Comparison of ENCODE assay signal across 1 cellular context in the genomic region with DNA sequence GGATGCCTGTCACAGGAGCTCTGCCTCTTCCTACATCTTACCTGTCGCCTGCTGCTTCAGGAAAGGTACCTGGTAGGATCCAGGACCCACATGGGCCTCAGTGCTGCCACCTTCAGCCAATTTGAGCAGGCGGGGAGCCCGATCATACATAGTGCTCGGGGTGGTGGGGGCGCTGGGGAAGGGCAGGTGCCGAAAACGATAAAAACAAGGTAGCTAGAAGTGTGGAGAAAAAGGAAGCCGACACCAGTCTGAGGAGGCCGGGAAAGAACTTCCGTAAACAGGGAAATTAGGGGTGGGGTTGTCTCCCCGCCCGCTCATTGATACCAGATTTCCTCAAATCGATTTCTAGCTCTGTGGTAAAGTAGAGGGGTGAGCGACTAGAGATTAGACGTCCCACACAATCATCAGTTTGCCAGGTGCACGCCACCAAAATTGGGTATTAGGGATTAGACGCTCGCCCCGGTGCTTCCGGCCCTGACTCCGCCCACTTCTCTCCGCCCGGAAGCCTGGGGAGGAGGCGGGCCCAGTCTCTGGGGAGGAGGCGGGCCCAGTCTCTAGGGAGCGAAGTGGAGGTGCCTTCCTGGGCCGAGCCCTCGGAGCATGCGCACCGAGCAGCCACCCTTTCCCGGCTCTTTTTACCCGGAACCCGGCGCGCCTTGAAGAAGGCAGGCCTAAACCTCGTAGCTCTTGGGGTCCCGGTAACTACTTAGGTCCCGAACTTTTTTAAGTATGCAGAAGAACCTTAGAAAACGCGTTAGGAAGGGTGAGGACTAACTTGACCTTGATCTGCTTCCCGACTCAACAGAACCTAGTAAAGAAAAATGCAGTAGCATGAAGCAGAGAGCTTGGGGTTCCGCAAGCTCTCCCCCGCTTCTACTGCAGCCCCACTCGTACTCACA.
TF ChIP-seq lines count a peak whose summit lies in the region.

A gene (minus strand): TSS at position 476 of the 899 bp plus-strand sequence.

TF ChIP-seq in K562, 482 proteins besides CTCF, POLR2A, EP300 and RAD21 (continued from another document):
- TF ChIP-seq, protein P1, sequence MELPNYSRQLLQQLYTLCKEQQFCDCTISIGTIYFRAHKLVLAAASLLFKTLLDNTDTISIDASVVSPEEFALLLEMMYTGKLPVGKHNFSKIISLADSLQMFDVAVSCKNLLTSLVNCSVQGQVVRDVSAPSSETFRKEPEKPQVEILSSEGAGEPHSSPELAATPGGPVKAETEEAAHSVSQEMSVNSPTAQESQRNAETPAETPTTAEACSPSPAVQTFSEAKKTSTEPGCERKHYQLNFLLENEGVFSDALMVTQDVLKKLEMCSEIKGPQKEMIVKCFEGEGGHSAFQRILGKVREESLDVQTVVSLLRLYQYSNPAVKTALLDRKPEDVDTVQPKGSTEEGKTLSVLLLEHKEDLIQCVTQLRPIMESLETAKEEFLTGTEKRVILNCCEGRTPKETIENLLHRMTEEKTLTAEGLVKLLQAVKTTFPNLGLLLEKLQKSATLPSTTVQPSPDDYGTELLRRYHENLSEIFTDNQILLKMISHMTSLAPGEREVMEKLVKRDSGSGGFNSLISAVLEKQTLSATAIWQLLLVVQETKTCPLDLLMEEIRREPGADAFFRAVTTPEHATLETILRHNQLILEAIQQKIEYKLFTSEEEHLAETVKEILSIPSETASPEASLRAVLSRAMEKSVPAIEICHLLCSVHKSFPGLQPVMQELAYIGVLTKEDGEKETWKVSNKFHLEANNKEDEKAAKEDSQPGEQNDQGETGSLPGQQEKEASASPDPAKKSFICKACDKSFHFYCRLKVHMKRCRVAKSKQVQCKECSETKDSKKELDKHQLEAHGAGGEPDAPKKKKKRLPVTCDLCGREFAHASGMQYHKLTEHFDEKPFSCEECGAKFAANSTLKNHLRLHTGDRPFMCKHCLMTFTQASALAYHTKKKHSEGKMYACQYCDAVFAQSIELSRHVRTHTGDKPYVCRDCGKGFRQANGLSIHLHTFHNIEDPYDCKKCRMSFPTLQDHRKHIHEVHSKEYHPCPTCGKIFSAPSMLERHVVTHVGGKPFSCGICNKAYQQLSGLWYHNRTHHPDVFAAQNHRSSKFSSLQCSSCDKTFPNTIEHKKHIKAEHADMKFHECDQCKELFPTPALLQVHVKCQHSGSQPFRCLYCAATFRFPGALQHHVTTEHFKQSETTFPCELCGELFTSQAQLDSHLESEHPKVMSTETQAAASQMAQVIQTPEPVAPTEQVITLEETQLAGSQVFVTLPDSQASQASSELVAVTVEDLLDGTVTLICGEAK (IDR thresholded peaks at IDR 0.05): peak; percentile 74
- TF ChIP-seq, protein P1 (CRISPR knock-in tag; IDR thresholded peaks at IDR 0.05): no peak
- TF ChIP-seq NR2C2 (CRISPR knock-in tag; IDR thresholded peaks at IDR 0.05): no peak
- no peak for TF ChIP-seq NR2C2 (tag; IDR thresholded peaks at IDR 0.05)
- TF ChIP-seq ZNF24 (IDR thresholded peaks at IDR 0.05): no peak
- TF ChIP-seq ZFX (CRISPR knock-in tag; IDR thresholded peaks at IDR 0.05): peak; percentile 78
- peak; percentile 44 for TF ChIP-seq RFX1 (IDR thresholded peaks at IDR 0.05)
- TF ChIP-seq, protein P2, sequence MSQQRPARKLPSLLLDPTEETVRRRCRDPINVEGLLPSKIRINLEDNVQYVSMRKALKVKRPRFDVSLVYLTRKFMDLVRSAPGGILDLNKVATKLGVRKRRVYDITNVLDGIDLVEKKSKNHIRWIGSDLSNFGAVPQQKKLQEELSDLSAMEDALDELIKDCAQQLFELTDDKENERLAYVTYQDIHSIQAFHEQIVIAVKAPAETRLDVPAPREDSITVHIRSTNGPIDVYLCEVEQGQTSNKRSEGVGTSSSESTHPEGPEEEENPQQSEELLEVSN (IDR thresholded peaks at IDR 0.05; ENCODE audit: borderline replicate concordance in 1 of 2, extremely low read depth in 1 of 2, insufficient read depth in 1 of 2, insufficient read length in 1 of 2, low read depth in 1 of 2, low read length in 1 of 2, poor library complexity in 1 of 2, severe bottlenecking in 1 of 2): peak in 1 of 2 experiments; percentile 40
- TF ChIP-seq EHMT2 (IDR thresholded peaks at IDR 0.05): peak; percentile 32; the same call in 1 of the 2 replicates
- peak; percentile 75 for TF ChIP-seq GABPA (tag; conservative IDR thresholded peaks at IDR 0.05; ENCODE audit: low read depth)
- TF ChIP-seq HNRNPUL1 (IDR thresholded peaks at IDR 0.05; ENCODE audit: low read length): no peak
- TF ChIP-seq, protein P3, sequence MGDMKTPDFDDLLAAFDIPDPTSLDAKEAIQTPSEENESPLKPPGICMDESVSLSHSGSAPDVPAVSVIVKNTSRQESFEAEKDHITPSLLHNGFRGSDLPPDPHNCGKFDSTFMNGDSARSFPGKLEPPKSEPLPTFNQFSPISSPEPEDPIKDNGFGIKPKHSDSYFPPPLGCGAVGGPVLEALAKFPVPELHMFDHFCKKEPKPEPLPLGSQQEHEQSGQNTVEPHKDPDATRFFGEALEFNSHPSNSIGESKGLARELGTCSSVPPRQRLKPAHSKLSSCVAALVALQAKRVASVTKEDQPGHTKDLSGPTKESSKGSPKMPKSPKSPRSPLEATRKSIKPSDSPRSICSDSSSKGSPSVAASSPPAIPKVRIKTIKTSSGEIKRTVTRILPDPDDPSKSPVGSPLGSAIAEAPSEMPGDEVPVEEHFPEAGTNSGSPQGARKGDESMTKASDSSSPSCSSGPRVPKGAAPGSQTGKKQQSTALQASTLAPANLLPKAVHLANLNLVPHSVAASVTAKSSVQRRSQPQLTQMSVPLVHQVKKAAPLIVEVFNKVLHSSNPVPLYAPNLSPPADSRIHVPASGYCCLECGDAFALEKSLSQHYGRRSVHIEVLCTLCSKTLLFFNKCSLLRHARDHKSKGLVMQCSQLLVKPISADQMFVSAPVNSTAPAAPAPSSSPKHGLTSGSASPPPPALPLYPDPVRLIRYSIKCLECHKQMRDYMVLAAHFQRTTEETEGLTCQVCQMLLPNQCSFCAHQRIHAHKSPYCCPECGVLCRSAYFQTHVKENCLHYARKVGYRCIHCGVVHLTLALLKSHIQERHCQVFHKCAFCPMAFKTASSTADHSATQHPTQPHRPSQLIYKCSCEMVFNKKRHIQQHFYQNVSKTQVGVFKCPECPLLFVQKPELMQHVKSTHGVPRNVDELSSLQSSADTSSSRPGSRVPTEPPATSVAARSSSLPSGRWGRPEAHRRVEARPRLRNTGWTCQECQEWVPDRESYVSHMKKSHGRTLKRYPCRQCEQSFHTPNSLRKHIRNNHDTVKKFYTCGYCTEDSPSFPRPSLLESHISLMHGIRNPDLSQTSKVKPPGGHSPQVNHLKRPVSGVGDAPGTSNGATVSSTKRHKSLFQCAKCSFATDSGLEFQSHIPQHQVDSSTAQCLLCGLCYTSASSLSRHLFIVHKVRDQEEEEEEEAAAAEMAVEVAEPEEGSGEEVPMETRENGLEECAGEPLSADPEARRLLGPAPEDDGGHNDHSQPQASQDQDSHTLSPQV (IDR thresholded peaks at IDR 0.05): no peak
- no peak for TF ChIP-seq HMG20B (CRISPR knock-in tag; IDR thresholded peaks at IDR 0.05)
- peak; percentile 17 for TF ChIP-seq MEIS2 (IDR thresholded peaks at IDR 0.05; ENCODE audit: partially characterized antibody)
- TF ChIP-seq FOXK2 (conservative IDR thresholded peaks at IDR 0.05 in 1 of 2, IDR thresholded peaks at IDR 0.05 in 1 of 2; ENCODE audit: low read depth in 2 of 2): peak; percentile 69 to 72; a peak in 3 of 4 replicates
- TF ChIP-seq, protein P4, sequence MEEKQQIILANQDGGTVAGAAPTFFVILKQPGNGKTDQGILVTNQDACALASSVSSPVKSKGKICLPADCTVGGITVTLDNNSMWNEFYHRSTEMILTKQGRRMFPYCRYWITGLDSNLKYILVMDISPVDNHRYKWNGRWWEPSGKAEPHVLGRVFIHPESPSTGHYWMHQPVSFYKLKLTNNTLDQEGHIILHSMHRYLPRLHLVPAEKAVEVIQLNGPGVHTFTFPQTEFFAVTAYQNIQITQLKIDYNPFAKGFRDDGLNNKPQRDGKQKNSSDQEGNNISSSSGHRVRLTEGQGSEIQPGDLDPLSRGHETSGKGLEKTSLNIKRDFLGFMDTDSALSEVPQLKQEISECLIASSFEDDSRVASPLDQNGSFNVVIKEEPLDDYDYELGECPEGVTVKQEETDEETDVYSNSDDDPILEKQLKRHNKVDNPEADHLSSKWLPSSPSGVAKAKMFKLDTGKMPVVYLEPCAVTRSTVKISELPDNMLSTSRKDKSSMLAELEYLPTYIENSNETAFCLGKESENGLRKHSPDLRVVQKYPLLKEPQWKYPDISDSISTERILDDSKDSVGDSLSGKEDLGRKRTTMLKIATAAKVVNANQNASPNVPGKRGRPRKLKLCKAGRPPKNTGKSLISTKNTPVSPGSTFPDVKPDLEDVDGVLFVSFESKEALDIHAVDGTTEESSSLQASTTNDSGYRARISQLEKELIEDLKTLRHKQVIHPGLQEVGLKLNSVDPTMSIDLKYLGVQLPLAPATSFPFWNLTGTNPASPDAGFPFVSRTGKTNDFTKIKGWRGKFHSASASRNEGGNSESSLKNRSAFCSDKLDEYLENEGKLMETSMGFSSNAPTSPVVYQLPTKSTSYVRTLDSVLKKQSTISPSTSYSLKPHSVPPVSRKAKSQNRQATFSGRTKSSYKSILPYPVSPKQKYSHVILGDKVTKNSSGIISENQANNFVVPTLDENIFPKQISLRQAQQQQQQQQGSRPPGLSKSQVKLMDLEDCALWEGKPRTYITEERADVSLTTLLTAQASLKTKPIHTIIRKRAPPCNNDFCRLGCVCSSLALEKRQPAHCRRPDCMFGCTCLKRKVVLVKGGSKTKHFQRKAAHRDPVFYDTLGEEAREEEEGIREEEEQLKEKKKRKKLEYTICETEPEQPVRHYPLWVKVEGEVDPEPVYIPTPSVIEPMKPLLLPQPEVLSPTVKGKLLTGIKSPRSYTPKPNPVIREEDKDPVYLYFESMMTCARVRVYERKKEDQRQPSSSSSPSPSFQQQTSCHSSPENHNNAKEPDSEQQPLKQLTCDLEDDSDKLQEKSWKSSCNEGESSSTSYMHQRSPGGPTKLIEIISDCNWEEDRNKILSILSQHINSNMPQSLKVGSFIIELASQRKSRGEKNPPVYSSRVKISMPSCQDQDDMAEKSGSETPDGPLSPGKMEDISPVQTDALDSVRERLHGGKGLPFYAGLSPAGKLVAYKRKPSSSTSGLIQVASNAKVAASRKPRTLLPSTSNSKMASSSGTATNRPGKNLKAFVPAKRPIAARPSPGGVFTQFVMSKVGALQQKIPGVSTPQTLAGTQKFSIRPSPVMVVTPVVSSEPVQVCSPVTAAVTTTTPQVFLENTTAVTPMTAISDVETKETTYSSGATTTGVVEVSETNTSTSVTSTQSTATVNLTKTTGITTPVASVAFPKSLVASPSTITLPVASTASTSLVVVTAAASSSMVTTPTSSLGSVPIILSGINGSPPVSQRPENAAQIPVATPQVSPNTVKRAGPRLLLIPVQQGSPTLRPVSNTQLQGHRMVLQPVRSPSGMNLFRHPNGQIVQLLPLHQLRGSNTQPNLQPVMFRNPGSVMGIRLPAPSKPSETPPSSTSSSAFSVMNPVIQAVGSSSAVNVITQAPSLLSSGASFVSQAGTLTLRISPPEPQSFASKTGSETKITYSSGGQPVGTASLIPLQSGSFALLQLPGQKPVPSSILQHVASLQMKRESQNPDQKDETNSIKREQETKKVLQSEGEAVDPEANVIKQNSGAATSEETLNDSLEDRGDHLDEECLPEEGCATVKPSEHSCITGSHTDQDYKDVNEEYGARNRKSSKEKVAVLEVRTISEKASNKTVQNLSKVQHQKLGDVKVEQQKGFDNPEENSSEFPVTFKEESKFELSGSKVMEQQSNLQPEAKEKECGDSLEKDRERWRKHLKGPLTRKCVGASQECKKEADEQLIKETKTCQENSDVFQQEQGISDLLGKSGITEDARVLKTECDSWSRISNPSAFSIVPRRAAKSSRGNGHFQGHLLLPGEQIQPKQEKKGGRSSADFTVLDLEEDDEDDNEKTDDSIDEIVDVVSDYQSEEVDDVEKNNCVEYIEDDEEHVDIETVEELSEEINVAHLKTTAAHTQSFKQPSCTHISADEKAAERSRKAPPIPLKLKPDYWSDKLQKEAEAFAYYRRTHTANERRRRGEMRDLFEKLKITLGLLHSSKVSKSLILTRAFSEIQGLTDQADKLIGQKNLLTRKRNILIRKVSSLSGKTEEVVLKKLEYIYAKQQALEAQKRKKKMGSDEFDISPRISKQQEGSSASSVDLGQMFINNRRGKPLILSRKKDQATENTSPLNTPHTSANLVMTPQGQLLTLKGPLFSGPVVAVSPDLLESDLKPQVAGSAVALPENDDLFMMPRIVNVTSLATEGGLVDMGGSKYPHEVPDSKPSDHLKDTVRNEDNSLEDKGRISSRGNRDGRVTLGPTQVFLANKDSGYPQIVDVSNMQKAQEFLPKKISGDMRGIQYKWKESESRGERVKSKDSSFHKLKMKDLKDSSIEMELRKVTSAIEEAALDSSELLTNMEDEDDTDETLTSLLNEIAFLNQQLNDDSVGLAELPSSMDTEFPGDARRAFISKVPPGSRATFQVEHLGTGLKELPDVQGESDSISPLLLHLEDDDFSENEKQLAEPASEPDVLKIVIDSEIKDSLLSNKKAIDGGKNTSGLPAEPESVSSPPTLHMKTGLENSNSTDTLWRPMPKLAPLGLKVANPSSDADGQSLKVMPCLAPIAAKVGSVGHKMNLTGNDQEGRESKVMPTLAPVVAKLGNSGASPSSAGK (IDR thresholded peaks at IDR 0.05): peak; percentile 38; the same call in 1 of the 2 replicates
- TF ChIP-seq L3MBTL2 (IDR thresholded peaks at IDR 0.05): peak; percentile 43; the same call in 1 of the 2 replicates
- no peak; the same call in 1 of the 2 replicates for TF ChIP-seq SP1 (CRISPR knock-in tag; IDR thresholded peaks at IDR 0.05)
- peak; percentile 58 for TF ChIP-seq POLR2G (IDR thresholded peaks at IDR 0.05; ENCODE audit: low read depth, low read length)
- peak; percentile 61 for TF ChIP-seq RBFOX2 (IDR thresholded peaks at IDR 0.05; ENCODE audit: low read depth, low read length)
- peak; percentile 90 to 91 for TF ChIP-seq NRF1 (conservative IDR thresholded peaks at IDR 0.05 in 1 of 2, IDR thresholded peaks at IDR 0.05 in 1 of 2)
- TF ChIP-seq GABPB1 (CRISPR knock-in tag; IDR thresholded peaks at IDR 0.05): peak; percentile 81
